ENCODE assay signal across 17 cellular contexts in genomic region chr4:56475917-56476316, GRCh38. TPM values are rescaled to one million over a fixed set of nuclear protein-coding genes. Genes with fewer than 3 reads are reported as not detected.
DNase-seq lines count a peak whose midpoint lies in the region; ATAC-seq, FAIRE-seq and TF ChIP-seq lines count a peak whose summit lies in the region.
"Had no signal": no experiment of that assay in that cellular context is flagged by ENCODE, and none has a peak within 500 bp of the region (broad histone marks: within the 10 kb centered on the region; RNA-seq: fewer than 3 reads in every experiment).

No MANE protein-coding gene starts in this region.

- ATAC-seq in GM18505 (IDR thresholded peaks at IDR 0.05; ENCODE audit: unreplicated experiment) (peak; percentile 86), GM19463 (IDR thresholded peaks at IDR 0.05; ENCODE audit: unreplicated experiment) (peak; percentile 95), HG02798 (IDR thresholded peaks at IDR 0.05; ENCODE audit: poor library complexity, unreplicated experiment) (peak; percentile 97), HG03558 (IDR thresholded peaks at IDR 0.05; ENCODE audit: extremely low read depth, unreplicated experiment) (peak; percentile 81)
- no peak for ATAC-seq in naive thymus-derived CD8-positive, alpha-beta T cell
- ATAC-seq: activated T-cell treated with anti-CD3 and anti-CD28 coated beads, Interleukin-2, amount 50 U/mL, for 72 hours had no signal

- no peak for DNase-seq in kidney
- no peak for DNase-seq in activated naive CD4-positive, alpha-beta T cell treated with anti-CD3 and anti-CD28 coated beads, Interleukin-2, amount 10 ng/mL, durations not matched to agents 7 days and 5 days
- DNase-seq in naive thymus-derived CD8-positive, alpha-beta T cell, result no peak
- no peak for DNase-seq in activated CD8-positive, alpha-beta memory T cell treated with anti-CD3 and anti-CD28 coated beads, Interleukin-2, amount 50 U/mL, for 48 hours
- DNase-seq: activated T-cell treated with anti-CD3 and anti-CD28 coated beads, Interleukin-2, amount 50 U/mL, for 72 hours; anterior cingulate cortex; dorsolateral prefrontal cortex; midbrain; NCI-H1694; NCI-H748 treated with DMSO at 0.1 percent for 48 hours; stimulated activated CD4-positive, alpha-beta T cell treated with anti-CD3 and anti-CD28 coated beads, Interleukin-2, amount 100 ng/mL, for 24 hours; stimulated activated naive CD4-positive, alpha-beta T cell had no signal

- intact Hi-C loops in kidney (cut with DNase I), result no loop called here

- CTCF ChIA-PET in activated naive CD4-positive, alpha-beta T cell treated with anti-CD3 and anti-CD28 coated beads, Interleukin-2, amount 10 ng/mL, durations not matched to agents 7 days and 5 days (lab: Charles Lee), result no interaction called here

- H3K9ac ChIP-seq in kidney (ENCODE audit: low read length in 2 of 2), result no peak overlapping the region

- no peak for TF ChIP-seq CTCF in kidney (IDR thresholded peaks at IDR 0.05; ENCODE audit: borderline replicate concordance, extremely low read depth, insufficient read depth)

- TF ChIP-seq POLR2A in GM18505 (IDR thresholded peaks at IDR 0.05; ENCODE audit: borderline replicate concordance, extremely low read depth, insufficient read depth, insufficient read length), result no peak

- no peak for FAIRE-seq in kidney (lab: Jason Lieb, UNC)

- peaks cover 59% of the 10 kb centered on the region for H3K36me3 Mint-ChIP-seq in activated naive CD4-positive, alpha-beta T cell treated with anti-CD3 and anti-CD28 coated beads, Interleukin-2, amount 10 ng/mL, durations not matched to agents 7 days and 5 days
- peaks cover 0 to 96% (median 34%) of the 10 kb centered on the region in 3 donors for H3K36me3 Mint-ChIP-seq in naive thymus-derived CD8-positive, alpha-beta T cell

- no peak overlapping the region for H3K27ac Mint-ChIP-seq in activated naive CD4-positive, alpha-beta T cell treated with anti-CD3 and anti-CD28 coated beads, Interleukin-2, amount 10 ng/mL, durations not matched to agents 7 days and 5 days
- H3K27ac Mint-ChIP-seq in naive thymus-derived CD8-positive, alpha-beta T cell, result no peak overlapping the region
- H3K27ac Mint-ChIP-seq: activated T-cell treated with anti-CD3 and anti-CD28 coated beads, Interleukin-2, amount 50 U/mL, for 72 hours had no signal

- no peaks in the 10 kb centered on the region for H3K4me1 ChIP-seq in kidney (ENCODE audit: control insufficient read depth in 1 of 2, insufficient read depth in 1 of 2, low read depth in 1 of 2, low read length in 2 of 2)

- POLR2A ChIA-PET in naive thymus-derived CD8-positive, alpha-beta T cell (lab: Charles Lee), result no interaction called here

- H3K27me3 Mint-ChIP-seq in activated naive CD4-positive, alpha-beta T cell treated with anti-CD3 and anti-CD28 coated beads, Interleukin-2, amount 10 ng/mL, durations not matched to agents 7 days and 5 days, result no peaks in the 10 kb centered on the region
- no peaks in the 10 kb centered on the region for H3K27me3 Mint-ChIP-seq in naive thymus-derived CD8-positive, alpha-beta T cell

- no peak overlapping the region for H3K27ac ChIP-seq in kidney (ENCODE audit: low read depth in 2 of 2, low read length in 2 of 2)
- H3K27ac ChIP-seq: dorsolateral prefrontal cortex, VCaP had no signal

- no peak overlapping the region for H3K4me3 ChIP-seq in kidney (ENCODE audit: low read length in 2 of 2)
- H3K4me3 ChIP-seq: dorsolateral prefrontal cortex had no signal

- H3K9me3 Mint-ChIP-seq in activated naive CD4-positive, alpha-beta T cell treated with anti-CD3 and anti-CD28 coated beads, Interleukin-2, amount 10 ng/mL, durations not matched to agents 7 days and 5 days, result no peaks in the 10 kb centered on the region
- no peaks in the 10 kb centered on the region for H3K9me3 Mint-ChIP-seq in naive thymus-derived CD8-positive, alpha-beta T cell
- H3K9me3 Mint-ChIP-seq: activated T-cell treated with anti-CD3 and anti-CD28 coated beads, Interleukin-2, amount 50 U/mL, for 72 hours had no signal

- no peak overlapping the region for H3K4me3 Mint-ChIP-seq in activated naive CD4-positive, alpha-beta T cell treated with anti-CD3 and anti-CD28 coated beads, Interleukin-2, amount 10 ng/mL, durations not matched to agents 7 days and 5 days
- no peak overlapping the region for H3K4me3 Mint-ChIP-seq in naive thymus-derived CD8-positive, alpha-beta T cell
- H3K4me3 Mint-ChIP-seq: activated T-cell treated with anti-CD3 and anti-CD28 coated beads, Interleukin-2, amount 50 U/mL, for 72 hours had no signal

- peaks cover 4% of the 10 kb centered on the region for H3K4me1 Mint-ChIP-seq in activated naive CD4-positive, alpha-beta T cell treated with anti-CD3 and anti-CD28 coated beads, Interleukin-2, amount 10 ng/mL, durations not matched to agents 7 days and 5 days
- H3K4me1 Mint-ChIP-seq in naive thymus-derived CD8-positive, alpha-beta T cell, result peaks cover 0 to 7% (median 5%) of the 10 kb centered on the region in 4 donors

- no peaks in the 10 kb centered on the region for H3K9me3 ChIP-seq in kidney (ENCODE audit: control insufficient read depth in 1 of 2, low read length in 2 of 2)

- peaks cover 13 to 44% of the 10 kb centered on the region in 2 donors for H3K36me3 ChIP-seq in kidney (ENCODE audit: control insufficient read depth in 1 of 2, insufficient read depth in 2 of 2, low read length in 2 of 2)

RNA-seq across cellular contexts. Expression of gene SRP72, which starts 8.5 kb away (rescaled TPM):
- 90.8 TPM for total RNA-seq in kidney
- 23.1 TPM for polyA plus RNA-seq in kidney (ENCODE audit: insufficient read depth, low read depth, low replicate concordance)
- total RNA-seq in naive thymus-derived CD8-positive, alpha-beta T cell, result 100 to 1,000 TPM; 124 to 126 TPM
- polyA plus RNA-seq in naive thymus-derived CD8-positive, alpha-beta T cell, result 100 to 1,000 TPM; 152 to 174 (median 170) TPM

RNA-seq across cellular contexts. Expression of gene ARL9, which starts 29.7 kb away (rescaled TPM):
- total RNA-seq in kidney, result 0.19 TPM
- 0.26 TPM for polyA plus RNA-seq in kidney (ENCODE audit: insufficient read depth, low read depth, low replicate concordance)
- total RNA-seq in naive thymus-derived CD8-positive, alpha-beta T cell, result under 1 TPM; 0.55 to 0.86 TPM
- not detected for polyA plus RNA-seq in naive thymus-derived CD8-positive, alpha-beta T cell

RNA-seq across cellular contexts. Expression of gene PAICS, which starts 39.9 kb away (rescaled TPM):
- 51.7 TPM for total RNA-seq in kidney
- 39.3 TPM for polyA plus RNA-seq in kidney (ENCODE audit: insufficient read depth, low read depth, low replicate concordance)
- 10 to 100 TPM; 34.3 to 36.8 TPM for total RNA-seq in naive thymus-derived CD8-positive, alpha-beta T cell
- polyA plus RNA-seq in naive thymus-derived CD8-positive, alpha-beta T cell, result 10 to 100 TPM; 28.7 to 44.4 (median 37.4) TPM

RNA-seq across cellular contexts. Expression of gene PPAT, which starts 40.5 kb away (rescaled TPM):
- 11.2 TPM for total RNA-seq in kidney
- polyA plus RNA-seq in kidney (ENCODE audit: insufficient read depth, low read depth, low replicate concordance), result 3.6 TPM
- 10 to 100 TPM; 15.1 to 18.5 TPM for total RNA-seq in naive thymus-derived CD8-positive, alpha-beta T cell
- polyA plus RNA-seq in naive thymus-derived CD8-positive, alpha-beta T cell, result 10 to 100 TPM; 10.9 to 15.2 (median 11.7) TPM

Comparison
In these comparisons a context has a peak if more than half of its experiments do, and no peak if none do; other contexts are left out.
1. ATAC-seq: peak in GM18505 (single experiment), GM19463 (single experiment), HG02798 (single experiment) and HG03558 (single experiment); none in naive thymus-derived CD8-positive, alpha-beta T cell (0 of 2).